In the genomic region with DNA sequence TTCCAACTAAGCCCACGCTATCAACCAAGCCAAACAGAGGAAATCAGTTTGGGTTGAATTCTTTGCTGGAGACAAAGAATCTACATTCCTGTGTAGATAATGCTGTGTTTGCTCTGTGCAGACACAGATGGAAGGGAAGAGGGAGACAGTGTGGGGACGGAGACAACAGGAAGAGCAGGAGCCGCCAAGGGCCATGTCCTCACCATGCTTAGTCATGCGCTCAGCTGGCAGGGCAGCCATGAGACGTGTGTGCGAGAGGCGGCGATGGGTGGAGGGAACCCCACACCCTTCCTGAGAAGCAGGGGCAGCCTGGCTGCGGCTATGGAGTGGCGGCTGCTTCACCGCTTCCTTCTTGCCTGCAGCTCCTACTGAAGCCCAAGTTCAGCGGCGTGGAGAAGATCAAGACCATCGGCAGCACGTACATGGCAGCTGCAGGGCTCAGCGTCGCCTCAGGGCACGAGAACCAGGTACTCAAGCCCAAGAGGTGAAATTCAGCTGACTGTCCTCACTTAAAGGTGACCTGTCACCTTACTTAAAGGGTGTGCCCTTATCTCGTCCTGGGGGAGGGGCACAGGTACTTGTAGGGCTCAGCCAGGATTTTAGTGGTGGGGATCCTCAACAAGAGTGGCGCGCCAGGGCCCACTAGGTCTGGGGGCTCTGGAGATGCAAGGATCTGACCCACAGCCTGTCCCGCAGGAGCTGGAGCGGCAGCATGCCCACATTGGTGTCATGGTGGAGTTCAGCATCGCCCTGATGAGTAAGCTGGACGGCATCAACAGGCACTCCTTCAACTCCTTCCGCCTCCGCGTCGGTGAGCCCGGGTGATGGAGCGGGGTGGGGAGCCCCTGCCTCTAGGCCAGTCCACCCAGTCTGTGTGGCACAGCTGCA, we compare ENCODE assay signal across 8 cellular contexts. TPM values are rescaled to one million over a fixed set of nuclear protein-coding genes. Genes with fewer than 3 reads are reported as not detected.
DNase-seq lines count a peak whose midpoint lies in the region; ATAC-seq and TF ChIP-seq lines count a peak whose summit lies in the region.

No MANE protein-coding gene starts in this region.

- peak overlapping the region; percentile 6 to 70 (median 59); a peak in 20 of 22 replicates for H3K9ac ChIP-seq in BLaER1 treated with 17β-estradiol and CSF1 and Interleukin-3, amounts not matched to agents 10 nM and 100 nM
- no peak overlapping the region for H3K9ac ChIP-seq in PC-3 (ENCODE audit: low read length)

- peaks cover 22% of the 10 kb centered on the region for H3K4me1 Mint-ChIP-seq in activated CD4-positive, alpha-beta T cell treated with anti-CD3 and anti-CD28 coated beads, Interleukin-2, amount 10 ng/mL, durations not matched to agents 24 days and 14 days
- H3K4me1 Mint-ChIP-seq in endothelial cell (ENCODE audit: unreplicated experiment): peaks cover 9% of the 10 kb centered on the region

- H3K9me3 Mint-ChIP-seq in activated CD4-positive, alpha-beta T cell treated with anti-CD3 and anti-CD28 coated beads, Interleukin-2, amount 10 ng/mL, durations not matched to agents 24 days and 14 days: no peaks in the 10 kb centered on the region
- no peaks in the 10 kb centered on the region for H3K9me3 Mint-ChIP-seq in endothelial cell (ENCODE audit: unreplicated experiment)

- H3K4me3 ChIP-seq in BLaER1 treated with 17β-estradiol and CSF1 and Interleukin-3, amounts not matched to agents 10 nM and 100 nM: peak overlapping the region in 7 of 10 experiments; percentile 14 to 43 (median 32); a peak in 10 of 20 replicates
- no peak overlapping the region for H3K4me3 ChIP-seq in PC-3 (ENCODE audit: low read length)

- peaks cover 32 to 64% (median 54%) of the 10 kb centered on the region in 10 experiments for H3K4me1 ChIP-seq in BLaER1 treated with 17β-estradiol and CSF1 and Interleukin-3, amounts not matched to agents 10 nM and 100 nM
- no peaks in the 10 kb centered on the region for H3K4me1 ChIP-seq in PC-3 (ENCODE audit: insufficient read depth, low read length)

- CTCF ChIA-PET in PC-3 (lab: Charles Lee): no interaction called here

- no peaks in the 10 kb centered on the region for H3K9me3 ChIP-seq in BLaER1 treated with 17β-estradiol and CSF1 and Interleukin-3, amounts not matched to agents 10 nM and 100 nM (replicated peaks in 1 of 11)
- no peaks in the 10 kb centered on the region for H3K9me3 ChIP-seq in PC-3 (ENCODE audit: low read length)

- no peaks in the 10 kb centered on the region for H3K79me2 ChIP-seq in PC-3 (ENCODE audit: low read length)

- no peaks in the 10 kb centered on the region for H3K27me3 Mint-ChIP-seq in activated CD4-positive, alpha-beta T cell treated with anti-CD3 and anti-CD28 coated beads, Interleukin-2, amount 10 ng/mL, durations not matched to agents 24 days and 14 days
- H3K27me3 Mint-ChIP-seq in endothelial cell (ENCODE audit: unreplicated experiment): peaks cover 9% of the 10 kb centered on the region

- no peak overlapping the region for H2AFZ ChIP-seq in PC-3 (ENCODE audit: low read length)

- peaks cover 69% of the 10 kb centered on the region for H3K36me3 Mint-ChIP-seq in activated CD4-positive, alpha-beta T cell treated with anti-CD3 and anti-CD28 coated beads, Interleukin-2, amount 10 ng/mL, durations not matched to agents 24 days and 14 days (ENCODE audit: low read depth)
- peaks cover 39% of the 10 kb centered on the region for H3K36me3 Mint-ChIP-seq in endothelial cell (ENCODE audit: low read depth, unreplicated experiment)

- peak; percentile 87 for DNase-seq in activated CD4-positive, alpha-beta T cell treated with anti-CD3 and anti-CD28 coated beads, Interleukin-2, amount 10 ng/mL, durations not matched to agents 24 days and 14 days
- DNase-seq in endothelial cell (ENCODE audit: low spot score): no peak
- no peak for DNase-seq in omental fat pad (ENCODE audit: low spot score)
- no peak for DNase-seq in COLO829 (ENCODE audit: low spot score)
- no peak for DNase-seq in PC-3

- peak overlapping the region; percentile 71 to 99 (median 92) for H3K4me2 ChIP-seq in BLaER1 treated with 17β-estradiol and CSF1 and Interleukin-3, amounts not matched to agents 10 nM and 100 nM
- H3K4me2 ChIP-seq in PC-3 (ENCODE audit: low read length): no peak overlapping the region

- POLR2A ChIA-PET in PC-3 (lab: Charles Lee; ENCODE audit: unreplicated experiment): interaction anchor here (0.6 kb wide), 1 partner anchor 192 kb away, joined by 5 read pairs; no protein-coding TSS in a partner anchor

- no peaks in the 10 kb centered on the region for H3K27me3 ChIP-seq in BLaER1 treated with 17β-estradiol and CSF1 and Interleukin-3, amounts not matched to agents 10 nM and 100 nM
- H3K27me3 ChIP-seq in PC-3 (ENCODE audit: low read length): no peaks in the 10 kb centered on the region

- H3K9me2 ChIP-seq in PC-3 (replicated peaks; ENCODE audit: low read length): no peaks in the 10 kb centered on the region

- H3K27ac Mint-ChIP-seq in activated CD4-positive, alpha-beta T cell treated with anti-CD3 and anti-CD28 coated beads, Interleukin-2, amount 10 ng/mL, durations not matched to agents 24 days and 14 days: peak overlapping the region; percentile 92
- H3K27ac Mint-ChIP-seq in endothelial cell (ENCODE audit: unreplicated experiment): peak overlapping the region; percentile 80

- ATAC-seq in omental fat pad (ENCODE audit: low FRiP score): peak; percentile 21
- ATAC-seq in SK-N-SH treated with all-trans-retinoic acid at 6 μM for 48 hours: no peak
- ATAC-seq in HG03159 (IDR thresholded peaks at IDR 0.05; ENCODE audit: unreplicated experiment): no peak
- ATAC-seq in PC-3: no peak

- H3K36me3 ChIP-seq in BLaER1 treated with 17β-estradiol and CSF1 and Interleukin-3, amounts not matched to agents 10 nM and 100 nM: peaks cover 46 to 96% (median 65%) of the 10 kb centered on the region in 11 experiments
- H3K36me3 ChIP-seq in PC-3 (ENCODE audit: low read depth, low read length): peaks cover 21% of the 10 kb centered on the region

- no TSS peak for BruUV-seq in PC-3 (replicated peaks; lab: Mats Ljungman, UMichigan)

- peak overlapping the region; percentile 2 to 85 (median 77); a peak in 21 of 22 replicates for H3K27ac ChIP-seq in BLaER1 treated with 17β-estradiol and CSF1 and Interleukin-3, amounts not matched to agents 10 nM and 100 nM
- no peak overlapping the region for H3K27ac ChIP-seq in PC-3 (ENCODE audit: low read length)

- no peaks in the 10 kb centered on the region for H3F3A ChIP-seq in PC-3 (ENCODE audit: low read length, unreplicated experiment)

- TF ChIP-seq CTCF in endothelial cell (IDR thresholded peaks at IDR 0.05; ENCODE audit: unreplicated experiment) (no peak), omental fat pad (IDR thresholded peaks at IDR 0.05) (no peak), PC-3 (conservative IDR thresholded peaks at IDR 0.05; ENCODE audit: low read depth, low read length) (no peak)

- peaks cover 12 to 84% (median 27%) of the 10 kb centered on the region in 11 experiments; a peak in 17 of 22 replicates for H4K20me1 ChIP-seq in BLaER1 treated with 17β-estradiol and CSF1 and Interleukin-3, amounts not matched to agents 10 nM and 100 nM
- H4K20me1 ChIP-seq in PC-3 (ENCODE audit: low read length): no peaks in the 10 kb centered on the region

- intact Hi-C loops in activated CD4-positive, alpha-beta T cell treated with anti-CD3 and anti-CD28 coated beads, Interleukin-2, amount 10 ng/mL, durations not matched to agents 24 days and 14 days (cut with micrococcal nuclease): loop anchor here (5.0 kb wide), 1 partner anchor 37 kb away; no protein-coding TSS in a partner anchor
- intact Hi-C loops in PC-3 (cut with micrococcal nuclease): no loop called here

- H3K4me3 Mint-ChIP-seq in activated CD4-positive, alpha-beta T cell treated with anti-CD3 and anti-CD28 coated beads, Interleukin-2, amount 10 ng/mL, durations not matched to agents 24 days and 14 days: peak overlapping the region; percentile 66
- H3K4me3 Mint-ChIP-seq in endothelial cell (ENCODE audit: unreplicated experiment): peak overlapping the region; percentile 19

TF ChIP-seq in SK-N-SH treated with all-trans-retinoic acid at 6 μM for 48 hours, 23 proteins besides CTCF, POLR2A, EP300 and RAD21:
- no peak for TF ChIP-seq ZNF565 (CRISPR knock-in tag; conservative IDR thresholded peaks at IDR 0.05; ENCODE audit: low read depth)
- no peak for TF ChIP-seq CSDC2 (CRISPR knock-in tag; IDR thresholded peaks at IDR 0.05)
- no peak for TF ChIP-seq TOX (CRISPR knock-in tag; IDR thresholded peaks at IDR 0.05; ENCODE audit: borderline replicate concordance)
- no peak for TF ChIP-seq OSR1 (CRISPR knock-in tag; IDR thresholded peaks at IDR 0.05)
- TF ChIP-seq, protein P1, sequence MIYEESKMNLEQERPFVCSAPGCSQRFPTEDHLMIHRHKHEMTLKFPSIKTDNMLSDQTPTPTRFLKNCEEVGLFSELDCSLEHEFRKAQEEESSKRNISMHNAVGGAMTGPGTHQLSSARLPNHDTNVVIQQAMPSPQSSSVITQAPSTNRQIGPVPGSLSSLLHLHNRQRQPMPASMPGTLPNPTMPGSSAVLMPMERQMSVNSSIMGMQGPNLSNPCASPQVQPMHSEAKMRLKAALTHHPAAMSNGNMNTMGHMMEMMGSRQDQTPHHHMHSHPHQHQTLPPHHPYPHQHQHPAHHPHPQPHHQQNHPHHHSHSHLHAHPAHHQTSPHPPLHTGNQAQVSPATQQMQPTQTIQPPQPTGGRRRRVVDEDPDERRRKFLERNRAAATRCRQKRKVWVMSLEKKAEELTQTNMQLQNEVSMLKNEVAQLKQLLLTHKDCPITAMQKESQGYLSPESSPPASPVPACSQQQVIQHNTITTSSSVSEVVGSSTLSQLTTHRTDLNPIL (CRISPR knock-in tag; IDR thresholded peaks at IDR 0.05; ENCODE audit: low read depth): no peak
TF ChIP-seq in SK-N-SH treated with all-trans-retinoic acid at 6 μM for 48 hours: peak in this region for 0.

RNA-seq across cellular contexts. Expression of gene ADCY7, which starts 47.5 kb away (rescaled TPM):
- 85.6 and 86.2 TPM in 2 replicates for total RNA-seq in activated CD4-positive, alpha-beta T cell treated with anti-CD3 and anti-CD28 coated beads, Interleukin-2, amount 10 ng/mL, durations not matched to agents 24 days and 14 days
- total RNA-seq in endothelial cell (ENCODE audit: unreplicated experiment): 3.2 TPM
- 10 to 100 TPM; 14.0 to 38.9 (median 21.4) TPM for total RNA-seq in omental fat pad
- total RNA-seq in PC-3 (2014; rRNA removed): 13.1 and 14.1 TPM in 2 replicates

RNA-seq across cellular contexts. Expression of gene BRD7, which starts 54.9 kb away (rescaled TPM):
- 92.7 and 98.8 TPM in 2 replicates for total RNA-seq in activated CD4-positive, alpha-beta T cell treated with anti-CD3 and anti-CD28 coated beads, Interleukin-2, amount 10 ng/mL, durations not matched to agents 24 days and 14 days
- total RNA-seq in endothelial cell (ENCODE audit: unreplicated experiment) (112 TPM), omental fat pad (10 to 100 TPM; 29.9 to 41.2 (median 38.9) TPM), PC-3 (2014; rRNA removed) (38.4 and 40.0 TPM in 2 replicates)
